11 cellular contexts compared by ENCODE assay signal in genomic region chr13:59744747-59745394, GRCh38.
A peak's percentile ranks its signal among the peaks of the same experiment; 100 is the strongest.
DNase-seq lines count a peak whose midpoint lies in the region; ATAC-seq, FAIRE-seq and TF ChIP-seq lines count a peak whose summit lies in the region.
"Had no signal": no experiment of that assay in that cellular context is flagged by ENCODE, and none has a peak within 500 bp of the region (broad histone marks: within the 10 kb centered on the region; RNA-seq: fewer than 3 reads in every experiment).

No MANE protein-coding gene starts in this region.

- H2AFZ ChIP-seq in trophoblast cell (ENCODE audit: insufficient read depth, low read length, poor library complexity): no peak overlapping the region

- H2BK12ac ChIP-seq in trophoblast cell (ENCODE audit: low read length): no peak overlapping the region

- ATAC-seq in GM19351 (IDR thresholded peaks at IDR 0.05; ENCODE audit: unreplicated experiment): peak; percentile 37
- peak; percentile 48 for ATAC-seq in HG02938 (IDR thresholded peaks at IDR 0.05; ENCODE audit: unreplicated experiment)
- no peak for ATAC-seq in upper lobe of right lung

- H3K9me3 ChIP-seq in trophoblast cell (ENCODE audit: insufficient read depth, low read depth, low read length): no peaks in the 10 kb centered on the region
- H3K9me3 ChIP-seq in upper lobe of right lung: no peaks in the 10 kb centered on the region

- peak overlapping the region; percentile 31 for H2BK5ac ChIP-seq in trophoblast cell (ENCODE audit: low read depth, low read length, poor library complexity)

- H3K23ac ChIP-seq in trophoblast cell (ENCODE audit: low read length): no peak overlapping the region

- H3K14ac ChIP-seq in trophoblast cell (ENCODE audit: low read length): no peak overlapping the region

- no peaks in the 10 kb centered on the region for H3K27me3 ChIP-seq in trophoblast cell (ENCODE audit: insufficient read depth, low read length)
- no peaks in the 10 kb centered on the region for H3K27me3 ChIP-seq in upper lobe of right lung

- H3K4me1 ChIP-seq in trophoblast cell (ENCODE audit: control insufficient read depth in 1 of 2, insufficient read depth in 2 of 2, low read length in 2 of 2) (no peaks in the 10 kb centered on the region), upper lobe of right lung (no peaks in the 10 kb centered on the region)

- H3K4me3 ChIP-seq in astrocyte of the spinal cord (ENCODE audit: low read depth, low read length) (no peak overlapping the region), trophoblast cell (ENCODE audit: low read depth, low read length) (no peak overlapping the region), upper lobe of right lung (no peak overlapping the region)
- H3K4me3 ChIP-seq: SK-N-MC had no signal

- H2BK120ac ChIP-seq in trophoblast cell (ENCODE audit: insufficient read depth, low read length, poor library complexity): no peak overlapping the region

- no peak overlapping the region for H4K91ac ChIP-seq in trophoblast cell (ENCODE audit: low read depth, low read length)

- no peak overlapping the region for H3K4ac ChIP-seq in trophoblast cell (ENCODE audit: low read depth, low read length)

- TF ChIP-seq POLR2A in erythroblast (IDR thresholded peaks at IDR 0.05; ENCODE audit: low read length) (no peak), H54 (IDR thresholded peaks at IDR 0.05; ENCODE audit: low read depth, low read length) (no peak)

- H3K79me1 ChIP-seq in trophoblast cell (ENCODE audit: low read length): no peaks in the 10 kb centered on the region

- intact Hi-C loops in upper lobe of right lung (cut with DNase I): no loop called here

- DNase-seq in astrocyte of the spinal cord (ENCODE audit: low read depth, low spot score): peak; percentile 54
- DNase-seq in trophoblast cell: no peak
- no peak for DNase-seq in upper lobe of right lung
- no peak for DNase-seq in T1000 (lab: John Stamatoyannopoulos, UW)
- no peak for DNase-seq in erythroblast (lab: John Stamatoyannopoulos, UW)
- no peak for DNase-seq in H54 (ENCODE audit: insufficient read length, low spot score)
- DNase-seq: activated CD4-positive, alpha-beta T cell treated with anti-CD3 and anti-CD28 coated beads, Interleukin-2, amount 50 U/mL, for 4 hours; NCI-H510A had no signal

- no peak overlapping the region for H2AK5ac ChIP-seq in trophoblast cell (ENCODE audit: low read length)

- H3K18ac ChIP-seq in trophoblast cell (ENCODE audit: low read length): no peak overlapping the region

- no peak for FAIRE-seq in H54 (lab: Jason Lieb, UNC)

- no peak overlapping the region for H3K4me2 ChIP-seq in trophoblast cell (ENCODE audit: low read length)

- H3K9ac ChIP-seq in trophoblast cell (ENCODE audit: low read length): no peak overlapping the region

- no peaks in the 10 kb centered on the region for H3K79me2 ChIP-seq in trophoblast cell (ENCODE audit: control insufficient read depth, insufficient read depth, low read length, poor library complexity)

- no peak overlapping the region for H4K12ac ChIP-seq in trophoblast cell (ENCODE audit: low read depth, low read length)

- no peak overlapping the region for H3K27ac ChIP-seq in trophoblast cell (ENCODE audit: low read depth, low read length)
- H3K27ac ChIP-seq in upper lobe of right lung: no peak overlapping the region
- H3K27ac ChIP-seq: SK-N-MC had no signal

- in situ Hi-C loops in astrocyte of the spinal cord (cut with HindIII; ENCODE audit: low sequenced_read_pairs): no loop called here

- H4K8ac ChIP-seq in trophoblast cell (ENCODE audit: low read depth, low read length): no peak overlapping the region

- no peak for TF ChIP-seq CTCF in astrocyte of the spinal cord (IDR thresholded peaks at IDR 0.05; ENCODE audit: low read depth, low read length)
- no peak for TF ChIP-seq CTCF in upper lobe of right lung (IDR thresholded peaks at IDR 0.05)

- no CpG with 5 or more reads among the region's 2 CpGs for whole genome bisulfite sequencing in trophoblast cell (ENCODE audit: extremely low coverage, insufficient coverage, insufficient read length)

- H3K36me3 ChIP-seq in trophoblast cell (ENCODE audit: control insufficient read depth in 1 of 2, insufficient read depth in 2 of 2, low read length in 2 of 2): no peaks in the 10 kb centered on the region
- no peaks in the 10 kb centered on the region for H3K36me3 ChIP-seq in upper lobe of right lung
